In the genomic region with DNA sequence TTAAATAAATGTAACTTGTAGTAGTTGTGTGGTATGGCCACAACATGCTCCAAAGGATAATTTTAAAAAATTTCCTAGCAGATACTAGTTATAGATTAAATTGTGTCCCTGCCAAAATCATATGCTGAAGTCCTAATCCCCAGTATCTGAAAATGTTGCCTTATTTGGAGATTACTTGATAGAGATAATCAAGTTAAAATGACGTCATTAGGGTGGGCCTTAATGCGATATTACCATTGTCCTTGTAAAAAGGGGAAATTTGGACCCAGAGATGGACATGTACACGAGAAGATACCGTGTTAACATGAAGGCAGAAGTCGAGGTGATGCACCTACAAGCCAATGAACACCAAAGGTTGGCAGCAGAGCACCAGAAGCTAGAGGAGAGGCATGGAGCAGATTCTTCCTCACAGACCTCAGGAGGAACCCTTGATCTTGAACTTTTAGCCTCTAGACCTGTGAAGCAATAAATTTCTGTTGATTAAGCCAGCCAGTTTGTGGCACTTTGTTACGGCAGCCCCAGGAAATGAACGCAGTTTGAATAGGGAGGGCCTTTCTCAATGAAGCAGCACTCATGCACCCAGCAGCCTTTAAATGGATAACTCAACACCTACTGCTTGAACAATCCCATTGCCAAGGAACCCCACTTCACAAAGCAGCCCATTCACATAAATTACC, we compare ENCODE assay signal across 13 cellular contexts.
"Had no signal": no experiment of that assay in that cellular context is flagged by ENCODE, and none has a peak within 500 bp of the region (broad histone marks: within the 10 kb centered on the region; RNA-seq: fewer than 3 reads in every experiment).

No MANE protein-coding gene starts in this region.

- H3K27me3 Mint-ChIP-seq: stimulated activated naive B cell treated with anti-CD40 and anti-IgM and Interleukin-4, amounts not matched to agents 10 μg/mL and 1 μg/mL and 100 μg/mL, for 72 hours had no signal

- H3K4me3 Mint-ChIP-seq: activated naive CD4-positive, alpha-beta T cell treated with anti-CD3 and anti-CD28 coated beads for 36 hours; stimulated activated naive B cell treated with anti-CD40 and anti-IgM and Interleukin-4, amounts not matched to agents 10 μg/mL and 1 μg/mL and 100 μg/mL, for 72 hours had no signal

- H3K27ac Mint-ChIP-seq: activated naive CD4-positive, alpha-beta T cell treated with anti-CD3 and anti-CD28 coated beads for 36 hours; activated T-helper 2 cell treated with anti-CD3 and anti-CD28 coated beads, Interferon-gamma antibody, Interleukin-2, Interleukin-4, amounts not matched to agents 10 μg/mL and 5 μg/mL and 100 μg/mL, durations not matched to agents 14 hours and 24 hours and 36 hours; stimulated activated naive B cell treated with anti-CD40 and anti-IgM and Interleukin-4, amounts not matched to agents 10 μg/mL and 1 μg/mL and 100 μg/mL, for 72 hours had no signal

- DNase-seq: activated CD4-positive, alpha-beta T cell treated with anti-CD3 and anti-CD28 coated beads, Interleukin-2, amount 50 U/mL, for 1 hour; activated naive CD4-positive, alpha-beta T cell treated with anti-CD3 and anti-CD28 coated beads for 36 hours; dorsolateral prefrontal cortex; erythroblast; islet precursor cell; mammary epithelial cell; retina; stimulated activated CD4-positive, alpha-beta T cell treated with anti-CD3 and anti-CD28 coated beads, Interleukin-2, amount 100 ng/mL, for 48 hours; stimulated activated naive B cell treated with anti-CD40 and anti-IgM and Interleukin-4, amounts not matched to agents 10 μg/mL and 1 μg/mL and 100 μg/mL, for 72 hours; T-helper 9 cell; transverse colon had no signal

- H3K9me3 Mint-ChIP-seq: activated naive CD4-positive, alpha-beta T cell treated with anti-CD3 and anti-CD28 coated beads for 36 hours; activated T-helper 2 cell treated with anti-CD3 and anti-CD28 coated beads, Interferon-gamma antibody, Interleukin-2, Interleukin-4, amounts not matched to agents 10 μg/mL and 5 μg/mL and 100 μg/mL, durations not matched to agents 14 hours and 24 hours and 36 hours; stimulated activated naive B cell treated with anti-CD40 and anti-IgM and Interleukin-4, amounts not matched to agents 10 μg/mL and 1 μg/mL and 100 μg/mL, for 72 hours had no signal

- H3K27ac ChIP-seq: dorsolateral prefrontal cortex, transverse colon had no signal

- H3K27me3 ChIP-seq: dorsolateral prefrontal cortex, transverse colon had no signal

- H3K9me3 ChIP-seq: transverse colon had no signal

- ATAC-seq: activated CD4-positive, CD25-positive, alpha-beta regulatory T cell treated with anti-CD3 and anti-CD28 coated beads, Interleukin-2, amount 50 U/mL, for 24 hours; stimulated activated naive B cell treated with anti-CD40 and anti-IgM and Interleukin-4, amounts not matched to agents 10 μg/mL and 1 μg/mL and 100 μg/mL, for 72 hours had no signal
